Comparison of ENCODE assay signal across 18 cellular contexts in the genomic region with DNA sequence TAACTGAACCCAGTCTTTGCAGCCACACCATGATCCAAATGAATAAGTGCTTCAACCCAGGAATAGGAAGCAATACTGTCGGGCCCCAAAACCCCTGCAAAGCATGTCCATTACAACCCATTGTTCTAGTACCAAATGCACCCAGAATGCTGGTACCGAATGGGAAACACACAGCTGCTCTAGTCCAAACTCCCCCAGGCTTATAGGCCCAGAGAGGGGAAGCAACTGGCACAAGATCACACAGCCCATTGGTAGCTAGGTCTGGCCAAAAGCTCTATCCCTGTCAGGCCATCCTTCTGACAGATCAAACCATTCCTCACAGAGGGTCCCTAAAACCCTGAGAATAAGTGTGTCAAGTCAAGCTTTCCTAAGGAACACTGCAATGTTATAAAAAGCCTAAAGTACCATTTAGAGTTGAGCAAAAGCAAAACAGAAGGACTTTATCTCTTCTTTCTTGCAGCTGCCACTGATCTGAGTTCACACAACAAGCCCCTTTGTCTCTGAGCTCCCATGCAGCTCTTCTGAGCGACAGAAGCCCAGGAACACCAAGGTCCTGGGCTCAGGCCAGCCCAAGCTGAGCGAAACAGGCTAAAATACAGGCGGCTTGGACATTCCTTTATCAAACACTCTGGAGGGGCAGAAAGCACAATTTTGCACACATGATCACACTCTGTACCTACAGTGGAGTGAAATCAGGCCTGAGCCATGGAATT.
DNase-seq lines count a peak whose midpoint lies in the region; ATAC-seq and TF ChIP-seq lines count a peak whose summit lies in the region.
"Had no signal": no experiment of that assay in that cellular context is flagged by ENCODE, and none has a peak within 500 bp of the region (broad histone marks: within the 10 kb centered on the region; RNA-seq: fewer than 3 reads in every experiment).

No MANE protein-coding gene starts in this region.

- TF ChIP-seq CTCF in heart right ventricle (IDR thresholded peaks at IDR 0.05) (no peak), tibial artery (IDR thresholded peaks at IDR 0.05) (no peak)

- H3K9me3 ChIP-seq in heart right ventricle (no peaks in the 10 kb centered on the region), tibial artery (no peaks in the 10 kb centered on the region)
- H3K9me3 ChIP-seq: neutrophil had no signal

- intact Hi-C loops in heart right ventricle (cut with DNase I): loop anchor here in 1 of 10 donors (5.0 kb wide), 1 partner anchor 115 kb away; the partner anchor contains the start of gene SGMS1
- intact Hi-C loops in tibial artery (cut with DNase I; ENCODE audit: low total_unique reads): loop anchor here (10.0 kb wide), 1 partner anchor 62 kb away; no protein-coding TSS in a partner anchor

- ATAC-seq in heart right ventricle: peak in 7 of 8 donors; percentile 48 to 90 (median 73)
- no peak for ATAC-seq in GM21619 (IDR thresholded peaks at IDR 0.05; ENCODE audit: unreplicated experiment)

- H3K27ac ChIP-seq in heart right ventricle (peak overlapping the region in 4 of 10 donors; percentile 5 to 45 (median 20)), tibial artery (no peak overlapping the region)
- H3K27ac ChIP-seq: GM23248, neutrophil, VCaP had no signal

- H3K4me3 ChIP-seq in heart right ventricle: no peak overlapping the region
- no peak overlapping the region for H3K4me3 ChIP-seq in tibial artery
- H3K4me3 ChIP-seq: GM23248, lung had no signal

- H3K27me3 ChIP-seq in heart right ventricle (no peaks in the 10 kb centered on the region), tibial artery (no peaks in the 10 kb centered on the region)
- H3K27me3 ChIP-seq: neutrophil had no signal

- 68 to 73% methylated on average over 5 of the region's 5 CpGs for WGBS in heart right ventricle, 2 donors

- DNase-seq in C1 segment of cervical spinal cord (lab: John Stamatoyannopoulos, UW): peak in 11 of 14 donors; percentile 42 to 87 (median 65)
- peak in 52 of 56 donors; percentile 23 to 90 (median 70) for DNase-seq in amygdala (lab: John Stamatoyannopoulos, UW)
- DNase-seq in heart right ventricle: peak in 1 of 2 donors; percentile 28
- peak; percentile 50 for DNase-seq in occipital lobe (lab: John Stamatoyannopoulos, UW)
- DNase-seq in tibial artery: no peak
- no peak for DNase-seq in NCI-H226
- no peak for DNase-seq in HUDEP-2 (lab: John Stamatoyannopoulos, UW; ENCODE audit: unreplicated experiment in 76 of 76)
- DNase-seq: ACHN; activated effector memory CD4-positive, alpha-beta T cell treated with anti-CD3 and anti-CD28 coated beads, Interleukin-2, amount 50 U/mL, for 16 hours; COR-L47; effector CD4-positive, alpha-beta T cell; GM23248; NCI-H2029; stimulated activated CD4-positive, alpha-beta T cell treated with anti-CD3 and anti-CD28 coated beads, Interleukin-15, amount 100 ng/mL, for 24 hours had no signal

- H3K36me3 ChIP-seq in heart right ventricle: no peaks in the 10 kb centered on the region
- H3K36me3 ChIP-seq in tibial artery: no peaks in the 10 kb centered on the region
- H3K36me3 ChIP-seq: neutrophil had no signal

- H3K4me1 ChIP-seq in heart right ventricle (peaks cover 0 to 54% (median 42%) of the 10 kb centered on the region in 9 donors), tibial artery (peaks cover 0 to 14% (median 5%) of the 10 kb centered on the region in 4 donors)

Comparison
In these comparisons a context has a peak if more than half of its experiments do, and no peak if none do; other contexts are left out.
1. DNase-seq: peak in C1 segment of cervical spinal cord (11 of 14), amygdala (52 of 56) and occipital lobe (single experiment); none in tibial artery (0 of 2), NCI-H226 (single experiment) and HUDEP-2 (0 of 76).